In the genomic region with DNA sequence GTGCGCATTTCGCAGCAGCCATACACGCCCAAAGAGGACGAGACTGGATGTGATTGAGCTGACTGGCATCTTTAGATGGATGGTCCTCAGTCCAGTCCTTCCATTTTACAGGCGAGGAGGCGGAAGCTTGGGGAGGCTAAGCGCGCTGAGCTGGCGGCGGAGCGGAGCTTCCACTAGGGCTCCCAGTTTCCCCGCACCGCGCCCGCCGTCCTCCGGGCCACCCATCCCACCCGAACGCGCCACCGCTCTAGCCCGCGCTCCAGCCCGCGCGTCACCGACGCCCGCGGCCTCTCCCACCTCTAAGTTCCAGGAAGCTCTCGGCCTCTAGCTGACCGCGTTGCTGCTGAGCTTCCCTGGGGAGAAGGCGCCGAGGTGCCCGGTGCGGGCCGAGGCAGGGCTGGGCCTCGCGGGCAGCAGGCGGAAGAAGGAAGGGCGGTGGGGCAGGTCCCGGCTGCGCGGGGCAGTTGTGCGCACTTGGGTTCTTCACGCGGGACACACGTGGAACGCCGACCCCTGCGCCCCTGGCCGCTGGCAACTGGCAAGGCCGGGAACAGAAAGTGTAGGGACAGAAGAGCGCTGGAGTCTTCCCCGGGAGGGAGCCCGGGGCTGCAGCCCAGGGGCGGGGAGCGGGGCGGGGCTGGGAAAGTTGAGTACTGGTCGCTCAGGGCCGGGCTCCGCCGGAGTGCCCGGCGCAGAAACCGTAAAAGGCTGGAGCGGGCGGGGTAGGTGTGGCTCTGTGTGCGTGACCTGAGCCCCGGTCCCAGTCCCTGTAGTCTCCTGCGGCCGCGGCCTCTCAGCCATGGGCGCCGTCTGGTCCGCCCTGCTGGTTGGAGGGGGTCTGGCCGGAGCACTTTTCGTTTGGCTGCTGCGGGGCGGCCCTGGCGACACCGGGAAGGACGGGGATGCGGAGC, we compare ENCODE assay signal across 8 cellular contexts. TPM values are rescaled to one million over a fixed set of nuclear protein-coding genes. Genes with fewer than 3 reads are reported as not detected.
DNase-seq lines count a peak whose midpoint lies in the region; ATAC-seq, FAIRE-seq and TF ChIP-seq lines count a peak whose summit lies in the region.

STBD1 (plus strand) TSS at position 763 of the 911 bp plus-strand sequence; CDS start at position 800, 37 bp downstream.

- H3K4me3 ChIP-seq in AG04449 (ENCODE audit: low read depth, low read length), result peak within 1 kb of the TSS; percentile 79

- ATAC-seq in esophagus mucosa, result peak; percentile 81
- no peak for ATAC-seq in HG02981 (IDR thresholded peaks at IDR 0.05; ENCODE audit: unreplicated experiment)

- peak; percentile 9 for FAIRE-seq in GM12892 (lab: Jason Lieb, UNC)

- TF ChIP-seq CTCF in AG04449 (IDR thresholded peaks at IDR 0.05; ENCODE audit: insufficient read depth, low read length, missing control alignments), result no peak

- H3K27ac ChIP-seq in substantia nigra (ENCODE audit: low read depth, low read length, poor library complexity, severe bottlenecking), result no peak within 1 kb of the TSS

- no peak for TF ChIP-seq POLR2A in GM12892 (IDR thresholded peaks at IDR 0.05; ENCODE audit: low read depth, low read length)

- CTCF ChIA-PET in AG04449 (lab: Yijun Ruan, JAX), result interaction anchor here (0.8 to 6.1 kb wide), 18 partner anchors 8 to 156 kb away, joined by 3 to 73 read pairs (median 5); no protein-coding TSS in a partner anchor

- POLR2A ChIA-PET in AG04449 (lab: Yijun Ruan, JAX), result interaction anchor here (1.2 to 1.6 kb wide), 3 partner anchors 9 to 158 kb away, joined by 4 to 7 read pairs (median 6); partner anchors contain the start of genes NUP54 and SCARB2

- DNase-seq in AG04449 (ENCODE audit: low read depth, low spot score) (no peak), GM12892 (ENCODE audit: insufficient read length) (peak; percentile 27), NCI-H226 (peak; percentile 56), midbrain (lab: John Stamatoyannopoulos, UW) (peak; percentile 34), substantia nigra (lab: John Stamatoyannopoulos, UW) (peak in 36 of 49 donors; percentile 4 to 55 (median 32))
- DNase-seq in activated CD8-positive, alpha-beta memory T cell treated with anti-CD3 and anti-CD28 coated beads for 24 hours, result peak; percentile 76

RNA-seq across cellular contexts. Expression of gene STBD1, which starts in this region (rescaled TPM):
- polyA plus RNA-seq in GM12892 (2012; ENCODE audit: missing spikeins), result 0.08 TPM
- total RNA-seq in esophagus mucosa, result 2.9 TPM
